In the genomic region with DNA sequence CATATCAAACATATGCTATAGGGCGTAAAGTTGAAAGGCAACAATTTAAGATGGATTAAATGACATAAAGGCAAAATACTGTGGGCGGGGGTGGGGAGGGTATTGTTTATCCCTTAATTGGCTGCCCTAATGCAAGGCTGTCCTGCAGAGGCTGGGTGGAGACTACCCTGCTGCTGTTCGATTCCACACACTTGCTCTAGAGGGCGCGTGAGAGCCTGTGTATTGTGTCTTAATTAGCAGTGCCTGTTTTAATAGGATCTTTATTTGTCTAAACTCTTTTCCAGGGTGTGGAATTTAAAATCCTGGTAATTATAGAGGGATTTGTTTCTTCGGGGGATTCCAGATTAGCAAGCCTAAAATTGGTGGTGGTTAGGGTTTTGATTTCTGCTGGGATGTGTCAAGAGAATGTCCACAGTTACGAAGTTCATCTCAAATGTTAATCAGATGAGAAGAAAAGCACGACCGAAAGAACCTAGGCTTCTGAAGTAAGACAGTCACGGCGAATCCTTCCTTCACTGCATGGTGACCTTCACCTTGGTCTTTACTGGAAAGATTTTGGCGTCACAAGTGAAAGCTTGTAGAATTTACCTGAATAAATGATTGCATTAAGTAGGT, we compare ENCODE assay signal across 9 cellular contexts.
A peak's percentile ranks its signal among the peaks of the same experiment; 100 is the strongest.
DNase-seq lines count a peak whose midpoint lies in the region; ATAC-seq, FAIRE-seq and TF ChIP-seq lines count a peak whose summit lies in the region.
"Had no signal": no experiment of that assay in that cellular context is flagged by ENCODE, and none has a peak within 500 bp of the region (broad histone marks: within the 10 kb centered on the region; RNA-seq: fewer than 3 reads in every experiment).

No MANE protein-coding gene starts in this region.

- no peak overlapping the region for H3K4ac ChIP-seq in mesenchymal stem cell (ENCODE audit: low read depth in 1 of 2, low read length in 2 of 2)

- H4K91ac ChIP-seq in mesenchymal stem cell (ENCODE audit: low read length) = no peak overlapping the region

- intact Hi-C loops in uterus (cut with DNase I; ENCODE audit: low total_unique reads) = no loop called here

- H2AFZ ChIP-seq in mesenchymal stem cell (ENCODE audit: low read depth, low read length) = no peak overlapping the region

- no peak overlapping the region for H2AK5ac ChIP-seq in mesenchymal stem cell (ENCODE audit: low read length, severe bottlenecking)

- no peak overlapping the region for H2BK120ac ChIP-seq in mesenchymal stem cell (ENCODE audit: low read depth, low read length)

- H3K27ac ChIP-seq in mesenchymal stem cell (ENCODE audit: low read length, poor library complexity, severe bottlenecking) (no peak overlapping the region), uterus (no peak overlapping the region)

- H3K4me3 ChIP-seq in mesenchymal stem cell (ENCODE audit: insufficient read depth in 1 of 2, low read depth in 1 of 2, low read length in 2 of 2) (no peak overlapping the region), uterus (no peak overlapping the region)

- no peak for FAIRE-seq in RCC 7860 (lab: Jason Lieb, UNC)

- H3K18ac ChIP-seq in mesenchymal stem cell (ENCODE audit: low read depth in 1 of 2, low read length in 2 of 2) = no peak overlapping the region

- no peaks in the 10 kb centered on the region for H3K9me3 ChIP-seq in mesenchymal stem cell (ENCODE audit: control insufficient read depth, low read length)
- H3K9me3 ChIP-seq in uterus = no peaks in the 10 kb centered on the region

- no peak overlapping the region for H4K8ac ChIP-seq in mesenchymal stem cell (ENCODE audit: low read length)

- no peaks in the 10 kb centered on the region for H3K9me3 Mint-ChIP-seq in T-cell
- no peaks in the 10 kb centered on the region for H3K9me3 Mint-ChIP-seq in chondrocyte (ENCODE audit: low read depth)

- POLR2A ChIA-PET in T-cell (lab: Charles Lee) = no interaction called here

- no peak overlapping the region for H3K14ac ChIP-seq in mesenchymal stem cell (ENCODE audit: low read length in 2 of 2)

- no peak overlapping the region for H2BK15ac ChIP-seq in mesenchymal stem cell (ENCODE audit: low read depth, poor library complexity, severe bottlenecking)

- H3K36me3 Mint-ChIP-seq in T-cell = no peaks in the 10 kb centered on the region
- H3K36me3 Mint-ChIP-seq in chondrocyte (ENCODE audit: low read depth) = no peaks in the 10 kb centered on the region

- peaks cover 7 to 23% of the 10 kb centered on the region in 2 donors for H3K27me3 Mint-ChIP-seq in T-cell
- H3K27me3 Mint-ChIP-seq in chondrocyte (ENCODE audit: low read depth) = no peaks in the 10 kb centered on the region
- H3K27me3 Mint-ChIP-seq: activated naive CD8-positive, alpha-beta T cell had no signal

- H3K23ac ChIP-seq in mesenchymal stem cell (ENCODE audit: low read length in 2 of 2) = no peak overlapping the region

- peak; percentile 3 for DNase-seq in NCI-H1105 treated with DMSO at 0.1 percent for 48 hours (lab: John Stamatoyannopoulos, UW)
- no peak for DNase-seq in NCI-H1105 (lab: John Stamatoyannopoulos, UW)
- peak in 23 of 34 experiments; percentile 6 to 38 (median 18) for DNase-seq in T-cell
- no peak for DNase-seq in chondrocyte (ENCODE audit: low spot score)
- peak; percentile 60 for DNase-seq in mesenchymal stem cell
- DNase-seq in uterus = peak in 1 of 2 donors; percentile 35
- no peak for DNase-seq in RCC 7860 (ENCODE audit: low spot score)

- ATAC-seq in HG03432 (IDR thresholded peaks at IDR 0.05; ENCODE audit: unreplicated experiment) (peak; percentile 65), T-cell (replicated peaks in 1 of 4) (no peak)

- H3K4me2 ChIP-seq in mesenchymal stem cell (ENCODE audit: low read length, poor library complexity, severe bottlenecking) = no peak overlapping the region

- CTCF ChIA-PET in T-cell (lab: Charles Lee) = no interaction called here

- H2BK12ac ChIP-seq in mesenchymal stem cell (ENCODE audit: low read length in 2 of 2) = no peak overlapping the region

- H3K4me1 ChIP-seq in mesenchymal stem cell (ENCODE audit: control insufficient read depth, insufficient read depth, low read depth, low read length) = peaks cover 7% of the 10 kb centered on the region
- H3K4me1 ChIP-seq in uterus = no peaks in the 10 kb centered on the region

- H3K9ac ChIP-seq in mesenchymal stem cell (ENCODE audit: low read length) = no peak overlapping the region

- no peaks in the 10 kb centered on the region for H3K36me3 ChIP-seq in mesenchymal stem cell (ENCODE audit: control insufficient read depth in 1 of 2, insufficient read depth in 2 of 2, low read depth in 1 of 2, low read length in 2 of 2)
- no peaks in the 10 kb centered on the region for H3K36me3 ChIP-seq in uterus

- H3K4me3 Mint-ChIP-seq in T-cell = no peak overlapping the region
- H3K4me3 Mint-ChIP-seq in chondrocyte (ENCODE audit: unreplicated experiment) = no peak overlapping the region
- H3K4me3 Mint-ChIP-seq: activated naive CD8-positive, alpha-beta T cell had no signal

- no peaks in the 10 kb centered on the region for H3K79me1 ChIP-seq in mesenchymal stem cell (replicated peaks; ENCODE audit: low read length, poor library complexity, severe bottlenecking)

- H3K27me3 ChIP-seq in mesenchymal stem cell (ENCODE audit: control insufficient read depth in 1 of 2, insufficient read depth in 1 of 2, low read length in 2 of 2) = peaks cover 6 to 10% of the 10 kb centered on the region in 2 experiments
- H3K27me3 ChIP-seq in uterus = no peaks in the 10 kb centered on the region

- H3K4me1 Mint-ChIP-seq in T-cell (peaks cover 19 to 28% (median 24%) of the 10 kb centered on the region in 3 donors), chondrocyte (ENCODE audit: low read depth) (peaks cover 46% of the 10 kb centered on the region)

- WGBS in mesenchymal stem cell = 48% methylated on average over 11 of the region's 12 CpGs

- H2BK5ac ChIP-seq in mesenchymal stem cell (ENCODE audit: low read depth, low read length, poor library complexity, severe bottlenecking) = no peak overlapping the region

- TF ChIP-seq POLR2A in uterus (IDR thresholded peaks at IDR 0.05) = no peak

- peak; percentile 78 for TF ChIP-seq CTCF in chondrocyte (IDR thresholded peaks at IDR 0.05)
- TF ChIP-seq CTCF in uterus (IDR thresholded peaks at IDR 0.05) = peak; percentile 24 to 60 (median 59)

- no peak overlapping the region for H3K27ac Mint-ChIP-seq in T-cell
- H3K27ac Mint-ChIP-seq in chondrocyte (ENCODE audit: unreplicated experiment) = no peak overlapping the region

Comparison
In these comparisons a context has a peak if more than half of its experiments do, and no peak if none do; other contexts are left out.
1. DNase-seq: peak in NCI-H1105 treated with DMSO at 0.1 percent for 48 hours (single experiment), T-cell (23 of 34) and mesenchymal stem cell (single experiment); none in NCI-H1105 (single experiment), chondrocyte (single experiment) and RCC 7860 (single experiment).